In the genomic region with DNA sequence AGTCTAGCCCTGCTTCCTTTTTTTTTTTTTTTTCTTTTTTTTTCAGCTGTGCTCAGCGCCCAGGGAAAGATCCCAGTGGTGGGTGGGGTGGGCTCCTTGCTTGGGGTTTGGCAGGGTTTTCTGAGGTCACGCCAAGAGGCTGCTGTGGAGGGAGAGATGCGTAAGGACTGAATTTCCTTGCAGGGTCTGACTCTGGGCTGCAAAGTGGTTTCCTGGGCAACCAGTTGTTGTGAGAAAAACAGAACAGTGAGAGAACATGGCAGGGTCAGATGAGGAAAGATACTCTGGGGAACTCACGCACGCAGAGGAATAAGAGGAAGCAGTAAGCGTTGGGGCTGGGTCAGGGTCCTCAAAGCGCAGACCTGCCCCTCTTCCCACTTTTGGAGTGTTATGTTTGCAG, we compare ENCODE assay signal across 10 cellular contexts.
DNase-seq lines count a peak whose midpoint lies in the region; ATAC-seq lines count a peak whose summit lies in the region.
"Had no signal": no experiment of that assay in that cellular context is flagged by ENCODE, and none has a peak within 500 bp of the region (broad histone marks: within the 10 kb centered on the region; RNA-seq: fewer than 3 reads in every experiment).

No MANE protein-coding gene starts in this region.

- H3K27ac Mint-ChIP-seq in effector memory CD8-positive, alpha-beta T cell = no peak overlapping the region
- H3K27ac Mint-ChIP-seq: activated CD4-positive, alpha-beta memory T cell treated with anti-CD3 and anti-CD28 coated beads for 36 hours had no signal

- peaks cover 7 to 17% of the 10 kb centered on the region in 2 donors for H3K9me3 Mint-ChIP-seq in effector memory CD8-positive, alpha-beta T cell

- ATAC-seq in effector memory CD8-positive, alpha-beta T cell (replicated peaks) = peak; percentile 54
- ATAC-seq in GM19351 (IDR thresholded peaks at IDR 0.05; ENCODE audit: unreplicated experiment) = no peak

- peaks cover 38 to 39% of the 10 kb centered on the region in 2 donors for H3K27me3 Mint-ChIP-seq in effector memory CD8-positive, alpha-beta T cell

- peaks cover 0 to 4% of the 10 kb centered on the region in 2 donors for H3K4me1 Mint-ChIP-seq in effector memory CD8-positive, alpha-beta T cell (ENCODE audit: low read depth in 2 of 2)
- H3K4me1 Mint-ChIP-seq: central memory CD8-positive, alpha-beta T cell had no signal

- H3K4me3 Mint-ChIP-seq in effector memory CD8-positive, alpha-beta T cell = no peak overlapping the region
- H3K4me3 Mint-ChIP-seq: activated CD4-positive, alpha-beta memory T cell treated with anti-CD3 and anti-CD28 coated beads for 36 hours; central memory CD8-positive, alpha-beta T cell had no signal

- DNase-seq in Ammon's horn (ENCODE audit: low spot score) (peak; percentile 35), NCI-H2171 (lab: John Stamatoyannopoulos, UW) (peak; percentile 58), mesenteric fat pad (ENCODE audit: low spot score) (peak; percentile 28), foreskin melanocyte (no peak), NK-92 (lab: John Stamatoyannopoulos, UW; ENCODE audit: unreplicated experiment) (no peak)
- no peak for DNase-seq in effector memory CD8-positive, alpha-beta T cell
- DNase-seq in activated CD8-positive, alpha-beta memory T cell treated with anti-CD3 and anti-CD28 coated beads, Interleukin-2, amount 50 U/mL, for 4 hours = no peak
- DNase-seq: activated CD4-positive, alpha-beta memory T cell treated with anti-CD3 and anti-CD28 coated beads for 36 hours had no signal

- no peaks in the 10 kb centered on the region for H3K36me3 Mint-ChIP-seq in effector memory CD8-positive, alpha-beta T cell (ENCODE audit: insufficient read depth)

Comparison
In these comparisons a context has a peak if more than half of its experiments do, and no peak if none do; other contexts are left out.
1. DNase-seq: peak in Ammon's horn (single experiment), NCI-H2171 (single experiment) and mesenteric fat pad (single experiment); none in effector memory CD8-positive, alpha-beta T cell (0 of 3), activated CD8-positive, alpha-beta memory T cell treated with anti-CD3 and anti-CD28 coated beads, Interleukin-2, amount 50 U/mL, for 4 hours (single experiment), foreskin melanocyte (single experiment) and NK-92 (single experiment).